Comparison of ENCODE assay signal across 1 cellular context in the genomic region with DNA sequence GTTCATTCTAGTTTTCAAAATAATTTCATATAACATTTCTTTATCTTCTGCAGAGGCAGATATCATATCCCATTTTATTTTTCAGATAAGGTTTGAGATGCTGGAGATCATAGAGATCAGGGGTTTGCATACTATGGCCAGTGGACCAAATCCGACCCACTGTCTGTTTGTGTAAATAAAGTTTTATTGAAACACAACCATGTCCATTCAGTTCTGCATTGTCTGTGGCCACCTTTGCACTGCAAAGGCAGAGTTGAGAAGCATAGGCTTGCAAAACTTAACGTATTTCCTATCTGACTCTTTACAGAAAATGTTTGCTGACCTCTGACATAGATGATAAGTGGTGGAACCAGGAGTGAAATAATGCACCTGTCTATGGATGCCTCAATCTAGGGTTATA.
A peak's percentile ranks its signal among the peaks of the same experiment; 100 is the strongest.
TF ChIP-seq lines count a peak whose summit lies in the region.

No MANE protein-coding gene starts in this region.

TF ChIP-seq in K562, 482 proteins besides CTCF, POLR2A, EP300 and RAD21:
- TF ChIP-seq, protein P1, sequence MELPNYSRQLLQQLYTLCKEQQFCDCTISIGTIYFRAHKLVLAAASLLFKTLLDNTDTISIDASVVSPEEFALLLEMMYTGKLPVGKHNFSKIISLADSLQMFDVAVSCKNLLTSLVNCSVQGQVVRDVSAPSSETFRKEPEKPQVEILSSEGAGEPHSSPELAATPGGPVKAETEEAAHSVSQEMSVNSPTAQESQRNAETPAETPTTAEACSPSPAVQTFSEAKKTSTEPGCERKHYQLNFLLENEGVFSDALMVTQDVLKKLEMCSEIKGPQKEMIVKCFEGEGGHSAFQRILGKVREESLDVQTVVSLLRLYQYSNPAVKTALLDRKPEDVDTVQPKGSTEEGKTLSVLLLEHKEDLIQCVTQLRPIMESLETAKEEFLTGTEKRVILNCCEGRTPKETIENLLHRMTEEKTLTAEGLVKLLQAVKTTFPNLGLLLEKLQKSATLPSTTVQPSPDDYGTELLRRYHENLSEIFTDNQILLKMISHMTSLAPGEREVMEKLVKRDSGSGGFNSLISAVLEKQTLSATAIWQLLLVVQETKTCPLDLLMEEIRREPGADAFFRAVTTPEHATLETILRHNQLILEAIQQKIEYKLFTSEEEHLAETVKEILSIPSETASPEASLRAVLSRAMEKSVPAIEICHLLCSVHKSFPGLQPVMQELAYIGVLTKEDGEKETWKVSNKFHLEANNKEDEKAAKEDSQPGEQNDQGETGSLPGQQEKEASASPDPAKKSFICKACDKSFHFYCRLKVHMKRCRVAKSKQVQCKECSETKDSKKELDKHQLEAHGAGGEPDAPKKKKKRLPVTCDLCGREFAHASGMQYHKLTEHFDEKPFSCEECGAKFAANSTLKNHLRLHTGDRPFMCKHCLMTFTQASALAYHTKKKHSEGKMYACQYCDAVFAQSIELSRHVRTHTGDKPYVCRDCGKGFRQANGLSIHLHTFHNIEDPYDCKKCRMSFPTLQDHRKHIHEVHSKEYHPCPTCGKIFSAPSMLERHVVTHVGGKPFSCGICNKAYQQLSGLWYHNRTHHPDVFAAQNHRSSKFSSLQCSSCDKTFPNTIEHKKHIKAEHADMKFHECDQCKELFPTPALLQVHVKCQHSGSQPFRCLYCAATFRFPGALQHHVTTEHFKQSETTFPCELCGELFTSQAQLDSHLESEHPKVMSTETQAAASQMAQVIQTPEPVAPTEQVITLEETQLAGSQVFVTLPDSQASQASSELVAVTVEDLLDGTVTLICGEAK (IDR thresholded peaks at IDR 0.05) = peak; percentile 88
- TF ChIP-seq, protein P1 (CRISPR knock-in tag; IDR thresholded peaks at IDR 0.05) = peak; percentile 76
- TF ChIP-seq KLF16 (IDR thresholded peaks at IDR 0.05) = no peak
TF ChIP-seq in K562: peak in this region for 1.
